ENCODE assay signal across 8 cellular contexts in genomic region chr11:61747389-61748285, GRCh38. TPM values are rescaled to one million over a fixed set of nuclear protein-coding genes. Genes with fewer than 3 reads are reported as not detected.
DNase-seq lines count a peak whose midpoint lies in the region; ATAC-seq and TF ChIP-seq lines count a peak whose summit lies in the region.

No MANE protein-coding gene starts in this region.

- no peak overlapping the region for H3K27ac ChIP-seq in H9 (ENCODE audit: insufficient read length, low read depth, low read length)
- H3K27ac ChIP-seq in naive thymus-derived CD4-positive, alpha-beta T cell (ENCODE audit: low read depth, low read length), result no peak overlapping the region

- no peak overlapping the region for H3K4me3 ChIP-seq in fibroblast of pulmonary artery (replicated peaks; ENCODE audit: low read depth, low read length)
- no peak overlapping the region for H3K4me3 ChIP-seq in naive thymus-derived CD4-positive, alpha-beta T cell (ENCODE audit: low read length)

- no peak overlapping the region for H2BK20ac ChIP-seq in H9 (ENCODE audit: low read depth, low read length, poor library complexity, severe bottlenecking)

- H4K5ac ChIP-seq in H9 (ENCODE audit: insufficient read length, low read depth, low read length), result no peak overlapping the region

- H2AFZ ChIP-seq in H9 (ENCODE audit: low read length), result no peak overlapping the region

- no peaks in the 10 kb centered on the region for H3K36me3 ChIP-seq in naive thymus-derived CD4-positive, alpha-beta T cell (ENCODE audit: control insufficient read depth in 2 of 3, insufficient read depth in 3 of 3, low read length in 3 of 3)

- H3K4ac ChIP-seq in H9 (ENCODE audit: low read depth, low read length), result no peak overlapping the region

- H2AK5ac ChIP-seq in H9 (ENCODE audit: insufficient read length, low read length), result no peak overlapping the region

- no peaks in the 10 kb centered on the region for H3K79me2 ChIP-seq in H9 (ENCODE audit: insufficient read depth, low read length)

- H3K18ac ChIP-seq in H9 (ENCODE audit: insufficient read length, low read depth, low read length), result no peak overlapping the region

- H4K20me1 ChIP-seq in H9 (ENCODE audit: control insufficient read depth, insufficient read depth, insufficient read length), result no peaks in the 10 kb centered on the region

- no peak overlapping the region for H2BK120ac ChIP-seq in H9 (ENCODE audit: low read depth, low read length, poor library complexity, severe bottlenecking)

- DNase-seq in DMS153 (lab: John Stamatoyannopoulos, UW) (peak; percentile 21), H9 (peak; percentile 89), NCI-H460 (ENCODE audit: extremely low read depth, low read depth) (peak; percentile 40), fibroblast of pulmonary artery (ENCODE audit: low read depth) (peak; percentile 74), ureter (ENCODE audit: low spot score) (peak; percentile 81), GOT3 (lab: John Stamatoyannopoulos, UW) (no peak)
- peak; percentile 64 for DNase-seq in activated T-cell treated with anti-CD3 and anti-CD28 coated beads, Interleukin-2, amount 50 U/mL, for 24 hours
- peak in 5 of 9 donors; percentile 13 to 67 (median 18) for DNase-seq in naive thymus-derived CD4-positive, alpha-beta T cell

- no peak overlapping the region for H3K4me3 Mint-ChIP-seq in H9
- no peak overlapping the region for H3K4me3 Mint-ChIP-seq in activated T-cell treated with anti-CD3 and anti-CD28 coated beads, Interleukin-2, amount 50 U/mL, for 24 hours
- H3K4me3 Mint-ChIP-seq in naive thymus-derived CD4-positive, alpha-beta T cell, result no peak overlapping the region

- no peaks in the 10 kb centered on the region for H3K79me1 ChIP-seq in H9 (ENCODE audit: insufficient read depth, low read depth, low read length, poor library complexity, severe bottlenecking)

- H3K4me1 ChIP-seq in H9 (ENCODE audit: insufficient read depth, low read length), result peaks cover 2% of the 10 kb centered on the region; the same call in 1 of the 2 replicates
- H3K4me1 ChIP-seq in naive thymus-derived CD4-positive, alpha-beta T cell (ENCODE audit: control insufficient read depth in 2 of 2, insufficient read depth in 2 of 2, low read length in 2 of 2), result no peaks in the 10 kb centered on the region

- H3K23me2 ChIP-seq in H9 (ENCODE audit: insufficient read length, low read depth, low read length, poor library complexity, severe bottlenecking), result peaks cover under 1% of the 10 kb centered on the region

- WGBS in H9 (ENCODE audit: extremely low coverage, insufficient read length, low lambda C conversion rate), result no CpG with 5 or more reads among the region's 14 CpGs

- TF ChIP-seq CTCF in H9 (conservative IDR thresholded peaks at IDR 0.05) (peak; percentile 89), fibroblast of pulmonary artery (IDR thresholded peaks at IDR 0.05; ENCODE audit: low read length, missing control alignments) (peak; percentile 91)

- ATAC-seq in naive thymus-derived CD4-positive, alpha-beta T cell, result peak; percentile 65

- no peak overlapping the region for H3K9ac ChIP-seq in H9 (ENCODE audit: extremely low read depth, insufficient read length, low read length)

- no peak overlapping the region for H2BK15ac ChIP-seq in H9 (ENCODE audit: low read depth, low read length)

- H3K27me3 Mint-ChIP-seq in H9 (ENCODE audit: low read depth), result peaks cover 22% of the 10 kb centered on the region
- H3K27me3 Mint-ChIP-seq in activated T-cell treated with anti-CD3 and anti-CD28 coated beads, Interleukin-2, amount 50 U/mL, for 24 hours, result peaks cover 31% of the 10 kb centered on the region
- H3K27me3 Mint-ChIP-seq in naive thymus-derived CD4-positive, alpha-beta T cell, result peaks cover 17 to 22% (median 20%) of the 10 kb centered on the region in 5 donors

- no peaks in the 10 kb centered on the region; the same call in 1 of the 2 replicates for H3K27me3 ChIP-seq in H9 (ENCODE audit: insufficient read depth, low read length)
- peaks cover 0 to 4% of the 10 kb centered on the region in 2 donors for H3K27me3 ChIP-seq in naive thymus-derived CD4-positive, alpha-beta T cell (ENCODE audit: control insufficient read depth in 2 of 2, insufficient read depth in 2 of 2, low read length in 2 of 2)

- intact Hi-C loops in naive thymus-derived CD4-positive, alpha-beta T cell (cut with micrococcal nuclease), result loop anchor here (1.0 to 5.0 kb wide), 4 partner anchors 29 to 361 kb away; partner anchors contain the start of genes FEN1 (in 1 of the 2) and TMEM258 (in 1 of the 2)

- POLR2A ChIA-PET in naive thymus-derived CD4-positive, alpha-beta T cell (lab: Charles Lee), result no interaction called here

- no peak overlapping the region for H4K91ac ChIP-seq in H9 (ENCODE audit: insufficient read length, low read depth, low read length)

- H3K27ac Mint-ChIP-seq in H9, result 0 out of 7 replicates have a peak overlapping the region, but pooled peaks of 1 of the 3 experiments have one; percentile 10
- H3K27ac Mint-ChIP-seq in activated T-cell treated with anti-CD3 and anti-CD28 coated beads, Interleukin-2, amount 50 U/mL, for 24 hours, result no peak overlapping the region
- no peak overlapping the region for H3K27ac Mint-ChIP-seq in naive thymus-derived CD4-positive, alpha-beta T cell

- peaks cover 0 to 4% (median 0%) of the 10 kb centered on the region in 3 experiments; a peak in 2 of 7 replicates for H3K36me3 Mint-ChIP-seq in H9 (ENCODE audit: insufficient read depth in 1 of 3, low read depth in 3 of 3)
- H3K36me3 Mint-ChIP-seq in activated T-cell treated with anti-CD3 and anti-CD28 coated beads, Interleukin-2, amount 50 U/mL, for 24 hours (ENCODE audit: low read depth), result no peaks in the 10 kb centered on the region
- H3K36me3 Mint-ChIP-seq in naive thymus-derived CD4-positive, alpha-beta T cell, result peaks cover 0 to 3% (median 0%) of the 10 kb centered on the region in 5 donors

- no peak overlapping the region for H3K14ac ChIP-seq in H9 (ENCODE audit: insufficient read depth, low read length)

- H3K4me1 Mint-ChIP-seq in H9, result peaks cover 30 to 46% of the 10 kb centered on the region in 2 experiments
- peaks cover 2% of the 10 kb centered on the region for H3K4me1 Mint-ChIP-seq in activated T-cell treated with anti-CD3 and anti-CD28 coated beads, Interleukin-2, amount 50 U/mL, for 24 hours (ENCODE audit: low read depth)
- H3K4me1 Mint-ChIP-seq in naive thymus-derived CD4-positive, alpha-beta T cell, result peaks cover 0 to 10% (median 6%) of the 10 kb centered on the region in 7 donors

- H2BK12ac ChIP-seq in H9 (ENCODE audit: insufficient read length, low read depth, low read length), result no peak overlapping the region

- H3K4me2 ChIP-seq in H9 (ENCODE audit: insufficient read depth, insufficient read length, low read length), result no peak overlapping the region

- no peak overlapping the region for H3K23ac ChIP-seq in H9 (ENCODE audit: insufficient read length, low read depth, low read length)

- CTCF ChIA-PET in naive thymus-derived CD4-positive, alpha-beta T cell (lab: Charles Lee), result interaction anchor here (1.0 kb wide), 1 partner anchor 361 kb away, joined by 3 read pairs; no protein-coding TSS in a partner anchor

- H3K9me3 Mint-ChIP-seq in H9, result no peaks in the 10 kb centered on the region; a peak in 1 of 5 replicates
- no peaks in the 10 kb centered on the region for H3K9me3 Mint-ChIP-seq in activated T-cell treated with anti-CD3 and anti-CD28 coated beads, Interleukin-2, amount 50 U/mL, for 24 hours
- H3K9me3 Mint-ChIP-seq in naive thymus-derived CD4-positive, alpha-beta T cell, result peaks cover 0 to 1% (median 0%) of the 10 kb centered on the region in 11 donors

- no peak overlapping the region for H3T11ph ChIP-seq in H9 (ENCODE audit: low read length)

- no peaks in the 10 kb centered on the region for H3K9me3 ChIP-seq in H9 (ENCODE audit: control insufficient read depth, low read depth, low read length)
- H3K9me3 ChIP-seq in naive thymus-derived CD4-positive, alpha-beta T cell (ENCODE audit: control insufficient read depth in 2 of 3, low read length in 3 of 3), result no peaks in the 10 kb centered on the region

- no peak overlapping the region for H2BK5ac ChIP-seq in H9 (ENCODE audit: insufficient read length, low read length)

- H3K56ac ChIP-seq in H9 (ENCODE audit: insufficient read length, low read depth, low read length), result no peak overlapping the region

- H4K8ac ChIP-seq in H9 (replicated peaks; ENCODE audit: insufficient read length, low read depth, low read length), result no peak overlapping the region

RNA-seq across cellular contexts. Expression of gene MYRF, which starts 4.8 kb away (rescaled TPM):
- total RNA-seq in H9 (2021) (12.9 and 13.9 TPM in 2 replicates), ureter (4.7 TPM)
- total RNA-seq in NCI-H460 (2014; rRNA removed; shearing (Covaris generic)), result 0.30 and 0.35 TPM in 2 replicates
- 2.4 and 4.8 TPM in 2 replicates for polyA plus RNA-seq in NCI-H460 (2014; cell fraction: nucleus; rRNA removed)
- 1 to 10 TPM in 1 of 5 experiments, under 1 TPM in 4; 0.19 to 1.5 (median 0.29) TPM for total RNA-seq in naive thymus-derived CD4-positive, alpha-beta T cell
- polyA plus RNA-seq in naive thymus-derived CD4-positive, alpha-beta T cell, result under 1 TPM in 1 of 2 donors, not detected in 1; 0.44 TPM

RNA-seq across cellular contexts. Expression of gene TMEM258, which starts 44.8 kb away (rescaled TPM):
- total RNA-seq in H9 (2021) (199 and 201 TPM in 2 replicates), ureter (98.7 TPM)
- 95.4 and 111 TPM in 2 replicates for total RNA-seq in NCI-H460 (2014; rRNA removed; shearing (Covaris generic))
- 22.1 and 56.4 TPM in 2 replicates for polyA plus RNA-seq in NCI-H460 (2014; cell fraction: nucleus; rRNA removed)
- total RNA-seq in naive thymus-derived CD4-positive, alpha-beta T cell, result 100 to 1,000 TPM in 1 of 5 experiments, 10 to 100 TPM in 4; 58.4 to 182 (median 83.3) TPM
- 100 to 1,000 TPM; 149 to 229 TPM for polyA plus RNA-seq in naive thymus-derived CD4-positive, alpha-beta T cell

RNA-seq across cellular contexts. Expression of gene FEN1, which starts 45.1 kb away (rescaled TPM):
- total RNA-seq in H9 (2021), result 114 and 115 TPM in 2 replicates
- 19.3 and 21.3 TPM in 2 replicates for total RNA-seq in NCI-H460 (2014; rRNA removed; shearing (Covaris generic))
- 48.6 and 79.9 TPM in 2 replicates for polyA plus RNA-seq in NCI-H460 (2014; cell fraction: nucleus; rRNA removed)
- 100 to 1,000 TPM in 1 of 5 experiments, 10 to 100 TPM in 1, 1 to 10 TPM in 3; 7.6 to 101 (median 7.9) TPM for total RNA-seq in naive thymus-derived CD4-positive, alpha-beta T cell
- 10 to 100 TPM; 10.3 to 17.7 TPM for polyA plus RNA-seq in naive thymus-derived CD4-positive, alpha-beta T cell
- 10.4 TPM for total RNA-seq in ureter
